Comparison of ENCODE assay signal across 1 cellular context in the genomic region with DNA sequence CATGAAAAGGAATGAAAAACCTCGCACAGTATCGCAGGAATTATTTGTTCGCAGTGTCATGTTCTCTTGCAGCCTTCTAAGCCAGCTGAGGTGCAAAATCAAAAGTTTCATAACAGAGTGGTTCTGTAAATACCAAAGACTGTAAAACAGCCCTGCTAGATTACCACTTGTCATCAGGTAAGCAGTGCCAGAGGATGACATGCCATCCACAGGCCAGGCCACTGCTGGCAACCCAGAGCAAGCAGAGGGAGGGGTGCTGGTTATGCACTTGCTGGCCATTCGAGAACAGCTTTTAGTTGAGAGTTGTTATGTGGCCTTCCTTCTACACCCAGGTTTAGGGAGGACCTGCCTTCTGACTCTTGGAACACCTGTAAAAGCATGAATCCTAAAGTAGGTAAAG.
TF ChIP-seq lines count a peak whose summit lies in the region.

No MANE protein-coding gene starts in this region.

TF ChIP-seq in HepG2, 621 proteins besides CTCF, POLR2A, EP300 and RAD21:
- TF ChIP-seq, protein P1, sequence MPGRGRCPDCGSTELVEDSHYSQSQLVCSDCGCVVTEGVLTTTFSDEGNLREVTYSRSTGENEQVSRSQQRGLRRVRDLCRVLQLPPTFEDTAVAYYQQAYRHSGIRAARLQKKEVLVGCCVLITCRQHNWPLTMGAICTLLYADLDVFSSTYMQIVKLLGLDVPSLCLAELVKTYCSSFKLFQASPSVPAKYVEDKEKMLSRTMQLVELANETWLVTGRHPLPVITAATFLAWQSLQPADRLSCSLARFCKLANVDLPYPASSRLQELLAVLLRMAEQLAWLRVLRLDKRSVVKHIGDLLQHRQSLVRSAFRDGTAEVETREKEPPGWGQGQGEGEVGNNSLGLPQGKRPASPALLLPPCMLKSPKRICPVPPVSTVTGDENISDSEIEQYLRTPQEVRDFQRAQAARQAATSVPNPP (CRISPR knock-in tag; IDR thresholded peaks at IDR 0.05): no peak
- TF ChIP-seq TCF7 (IDR thresholded peaks at IDR 0.05; ENCODE audit: low read depth) (no peak), NFYB (CRISPR knock-in tag; IDR thresholded peaks at IDR 0.05) (no peak), SMYD3 (CRISPR knock-in tag; IDR thresholded peaks at IDR 0.05) (no peak), DMAP1 (CRISPR knock-in tag; IDR thresholded peaks at IDR 0.05) (no peak), NR3C1 (CRISPR knock-in tag; IDR thresholded peaks at IDR 0.05) (no peak), FOXO1 (CRISPR knock-in tag; IDR thresholded peaks at IDR 0.05) (no peak)
- TF ChIP-seq, protein P2, sequence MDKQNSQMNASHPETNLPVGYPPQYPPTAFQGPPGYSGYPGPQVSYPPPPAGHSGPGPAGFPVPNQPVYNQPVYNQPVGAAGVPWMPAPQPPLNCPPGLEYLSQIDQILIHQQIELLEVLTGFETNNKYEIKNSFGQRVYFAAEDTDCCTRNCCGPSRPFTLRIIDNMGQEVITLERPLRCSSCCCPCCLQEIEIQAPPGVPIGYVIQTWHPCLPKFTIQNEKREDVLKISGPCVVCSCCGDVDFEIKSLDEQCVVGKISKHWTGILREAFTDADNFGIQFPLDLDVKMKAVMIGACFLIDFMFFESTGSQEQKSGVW (CRISPR knock-in tag; IDR thresholded peaks at IDR 0.05; ENCODE audit: borderline replicate concordance): no peak
- TF ChIP-seq, protein P3, sequence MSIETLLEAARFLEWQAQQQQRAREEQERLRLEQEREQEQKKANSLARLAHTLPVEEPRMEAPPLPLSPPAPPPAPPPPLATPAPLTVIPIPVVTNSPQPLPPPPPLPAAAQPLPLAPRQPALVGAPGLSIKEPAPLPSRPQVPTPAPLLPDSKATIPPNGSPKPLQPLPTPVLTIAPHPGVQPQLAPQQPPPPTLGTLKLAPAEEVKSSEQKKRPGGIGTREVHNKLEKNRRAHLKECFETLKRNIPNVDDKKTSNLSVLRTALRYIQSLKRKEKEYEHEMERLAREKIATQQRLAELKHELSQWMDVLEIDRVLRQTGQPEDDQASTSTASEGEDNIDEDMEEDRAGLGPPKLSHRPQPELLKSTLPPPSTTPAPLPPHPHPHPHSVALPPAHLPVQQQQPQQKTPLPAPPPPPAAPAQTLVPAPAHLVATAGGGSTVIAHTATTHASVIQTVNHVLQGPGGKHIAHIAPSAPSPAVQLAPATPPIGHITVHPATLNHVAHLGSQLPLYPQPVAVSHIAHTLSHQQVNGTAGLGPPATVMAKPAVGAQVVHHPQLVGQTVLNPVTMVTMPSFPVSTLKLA (IDR thresholded peaks at IDR 0.05): no peak
